Comparison of ENCODE assay signal across 1 cellular context in the genomic region with DNA sequence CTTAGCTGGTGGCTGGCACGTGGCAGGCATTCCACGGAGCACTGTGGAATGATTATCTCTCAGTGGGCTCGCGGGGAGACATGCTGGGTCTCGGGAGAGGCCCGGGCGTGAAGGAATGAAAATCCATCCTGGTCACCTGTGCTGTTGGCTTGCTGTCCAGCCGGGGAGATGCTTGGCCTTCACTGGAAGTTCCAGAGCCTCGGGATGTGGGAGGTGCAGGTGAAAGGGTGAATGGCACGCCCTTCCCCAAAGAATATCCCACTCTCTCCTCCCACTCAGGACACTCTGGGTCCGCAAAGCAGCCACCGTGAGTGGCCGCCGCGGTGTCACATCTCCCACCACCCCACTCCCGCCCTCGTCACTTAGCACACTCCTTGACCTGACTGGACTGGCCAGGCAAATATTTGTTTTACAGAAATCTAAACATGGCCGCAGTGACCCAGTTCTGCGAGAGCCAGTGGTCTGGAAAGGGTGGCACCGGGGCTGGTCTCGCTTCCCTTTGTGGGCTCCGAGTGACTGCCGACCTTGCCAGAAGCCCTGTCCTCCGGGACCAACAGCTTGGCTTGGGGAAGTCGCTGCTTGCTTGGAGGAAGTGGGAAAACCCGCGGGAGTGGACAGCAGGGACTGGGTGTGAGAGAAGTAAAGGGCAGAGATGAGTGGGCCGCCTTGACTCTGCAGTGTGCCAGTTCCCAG.
TF ChIP-seq lines count a peak whose summit lies in the region.

No MANE protein-coding gene starts in this region.

TF ChIP-seq in HepG2, 621 proteins besides CTCF, POLR2A, EP300 and RAD21 (continued from another document and continues in another):
- TF ChIP-seq, protein P1, sequence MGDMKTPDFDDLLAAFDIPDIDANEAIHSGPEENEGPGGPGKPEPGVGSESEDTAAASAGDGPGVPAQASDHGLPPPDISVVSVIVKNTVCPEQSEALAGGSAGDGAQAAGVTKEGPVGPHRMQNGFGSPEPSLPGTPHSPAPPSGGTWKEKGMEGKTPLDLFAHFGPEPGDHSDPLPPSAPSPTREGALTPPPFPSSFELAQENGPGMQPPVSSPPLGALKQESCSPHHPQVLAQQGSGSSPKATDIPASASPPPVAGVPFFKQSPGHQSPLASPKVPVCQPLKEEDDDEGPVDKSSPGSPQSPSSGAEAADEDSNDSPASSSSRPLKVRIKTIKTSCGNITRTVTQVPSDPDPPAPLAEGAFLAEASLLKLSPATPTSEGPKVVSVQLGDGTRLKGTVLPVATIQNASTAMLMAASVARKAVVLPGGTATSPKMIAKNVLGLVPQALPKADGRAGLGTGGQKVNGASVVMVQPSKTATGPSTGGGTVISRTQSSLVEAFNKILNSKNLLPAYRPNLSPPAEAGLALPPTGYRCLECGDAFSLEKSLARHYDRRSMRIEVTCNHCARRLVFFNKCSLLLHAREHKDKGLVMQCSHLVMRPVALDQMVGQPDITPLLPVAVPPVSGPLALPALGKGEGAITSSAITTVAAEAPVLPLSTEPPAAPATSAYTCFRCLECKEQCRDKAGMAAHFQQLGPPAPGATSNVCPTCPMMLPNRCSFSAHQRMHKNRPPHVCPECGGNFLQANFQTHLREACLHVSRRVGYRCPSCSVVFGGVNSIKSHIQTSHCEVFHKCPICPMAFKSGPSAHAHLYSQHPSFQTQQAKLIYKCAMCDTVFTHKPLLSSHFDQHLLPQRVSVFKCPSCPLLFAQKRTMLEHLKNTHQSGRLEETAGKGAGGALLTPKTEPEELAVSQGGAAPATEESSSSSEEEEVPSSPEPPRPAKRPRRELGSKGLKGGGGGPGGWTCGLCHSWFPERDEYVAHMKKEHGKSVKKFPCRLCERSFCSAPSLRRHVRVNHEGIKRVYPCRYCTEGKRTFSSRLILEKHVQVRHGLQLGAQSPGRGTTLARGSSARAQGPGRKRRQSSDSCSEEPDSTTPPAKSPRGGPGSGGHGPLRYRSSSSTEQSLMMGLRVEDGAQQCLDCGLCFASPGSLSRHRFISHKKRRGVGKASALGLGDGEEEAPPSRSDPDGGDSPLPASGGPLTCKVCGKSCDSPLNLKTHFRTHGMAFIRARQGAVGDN (CRISPR knock-in tag; IDR thresholded peaks at IDR 0.05) = peak; percentile 95
- TF ChIP-seq HOXD1 (CRISPR knock-in tag; IDR thresholded peaks at IDR 0.05) (0 out of 2 replicates have a peak, but pooled peaks have one; percentile 50), XRCC5 (optimal IDR thresholded peaks at IDR 0.05; ENCODE audit: low read length) (peak; percentile 63), ZNF232 (CRISPR knock-in tag; IDR thresholded peaks at IDR 0.05; ENCODE audit: borderline replicate concordance) (no peak), TOPORS (CRISPR knock-in tag; IDR thresholded peaks at IDR 0.05) (no peak), HES4 (CRISPR knock-in tag; IDR thresholded peaks at IDR 0.05; ENCODE audit: borderline replicate concordance) (0 out of 2 replicates have a peak, but pooled peaks have one; percentile 42), PHF5A (CRISPR knock-in tag; IDR thresholded peaks at IDR 0.05; ENCODE audit: low read depth, unreplicated experiment) (no peak), POLR2AphosphoS2 (IDR thresholded peaks at IDR 0.05; ENCODE audit: low read depth, low read length) (no peak), ZNF367 (CRISPR knock-in tag; IDR thresholded peaks at IDR 0.05; ENCODE audit: borderline replicate concordance) (no peak), POGZ (CRISPR knock-in tag; IDR thresholded peaks at IDR 0.05) (no peak), SKI (IDR thresholded peaks at IDR 0.05; ENCODE audit: partially characterized antibody) (peak; percentile 89), ZNF567 (CRISPR knock-in tag; IDR thresholded peaks at IDR 0.05; ENCODE audit: borderline replicate concordance) (no peak), ZNF253 (CRISPR knock-in tag; IDR thresholded peaks at IDR 0.05; ENCODE audit: borderline replicate concordance) (no peak), TAF15 (IDR thresholded peaks at IDR 0.05; ENCODE audit: low read depth, low read length, poor library complexity, severe bottlenecking) (no peak), GTF3A (CRISPR knock-in tag; conservative IDR thresholded peaks at IDR 0.05) (no peak), NFIC (IDR thresholded peaks at IDR 0.05; ENCODE audit: low read length) (no peak), CEBPG (CRISPR knock-in tag; IDR thresholded peaks at IDR 0.05) (peak; percentile 24; the same call in 1 of the 2 replicates), NFIB (CRISPR knock-in tag; IDR thresholded peaks at IDR 0.05; ENCODE audit: borderline replicate concordance) (no peak), ZNF749 (CRISPR knock-in tag; IDR thresholded peaks at IDR 0.05; ENCODE audit: borderline replicate concordance) (no peak), SP4 (CRISPR knock-in tag; IDR thresholded peaks at IDR 0.05) (no peak), MED8 (CRISPR knock-in tag; IDR thresholded peaks at IDR 0.05; ENCODE audit: insufficient replicate concordance) (no peak), PRPF4 (IDR thresholded peaks at IDR 0.05; ENCODE audit: low read depth, low read length, poor library complexity, severe bottlenecking) (no peak), ZNF850 (CRISPR knock-in tag; conservative IDR thresholded peaks at IDR 0.05) (no peak)
- TF ChIP-seq, protein P2, sequence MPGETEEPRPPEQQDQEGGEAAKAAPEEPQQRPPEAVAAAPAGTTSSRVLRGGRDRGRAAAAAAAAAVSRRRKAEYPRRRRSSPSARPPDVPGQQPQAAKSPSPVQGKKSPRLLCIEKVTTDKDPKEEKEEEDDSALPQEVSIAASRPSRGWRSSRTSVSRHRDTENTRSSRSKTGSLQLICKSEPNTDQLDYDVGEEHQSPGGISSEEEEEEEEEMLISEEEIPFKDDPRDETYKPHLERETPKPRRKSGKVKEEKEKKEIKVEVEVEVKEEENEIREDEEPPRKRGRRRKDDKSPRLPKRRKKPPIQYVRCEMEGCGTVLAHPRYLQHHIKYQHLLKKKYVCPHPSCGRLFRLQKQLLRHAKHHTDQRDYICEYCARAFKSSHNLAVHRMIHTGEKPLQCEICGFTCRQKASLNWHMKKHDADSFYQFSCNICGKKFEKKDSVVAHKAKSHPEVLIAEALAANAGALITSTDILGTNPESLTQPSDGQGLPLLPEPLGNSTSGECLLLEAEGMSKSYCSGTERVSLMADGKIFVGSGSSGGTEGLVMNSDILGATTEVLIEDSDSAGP (CRISPR knock-in tag; IDR thresholded peaks at IDR 0.05; ENCODE audit: borderline replicate concordance) = peak; percentile 20; the same call in 1 of the 2 replicates
- TF ChIP-seq, protein P3, sequence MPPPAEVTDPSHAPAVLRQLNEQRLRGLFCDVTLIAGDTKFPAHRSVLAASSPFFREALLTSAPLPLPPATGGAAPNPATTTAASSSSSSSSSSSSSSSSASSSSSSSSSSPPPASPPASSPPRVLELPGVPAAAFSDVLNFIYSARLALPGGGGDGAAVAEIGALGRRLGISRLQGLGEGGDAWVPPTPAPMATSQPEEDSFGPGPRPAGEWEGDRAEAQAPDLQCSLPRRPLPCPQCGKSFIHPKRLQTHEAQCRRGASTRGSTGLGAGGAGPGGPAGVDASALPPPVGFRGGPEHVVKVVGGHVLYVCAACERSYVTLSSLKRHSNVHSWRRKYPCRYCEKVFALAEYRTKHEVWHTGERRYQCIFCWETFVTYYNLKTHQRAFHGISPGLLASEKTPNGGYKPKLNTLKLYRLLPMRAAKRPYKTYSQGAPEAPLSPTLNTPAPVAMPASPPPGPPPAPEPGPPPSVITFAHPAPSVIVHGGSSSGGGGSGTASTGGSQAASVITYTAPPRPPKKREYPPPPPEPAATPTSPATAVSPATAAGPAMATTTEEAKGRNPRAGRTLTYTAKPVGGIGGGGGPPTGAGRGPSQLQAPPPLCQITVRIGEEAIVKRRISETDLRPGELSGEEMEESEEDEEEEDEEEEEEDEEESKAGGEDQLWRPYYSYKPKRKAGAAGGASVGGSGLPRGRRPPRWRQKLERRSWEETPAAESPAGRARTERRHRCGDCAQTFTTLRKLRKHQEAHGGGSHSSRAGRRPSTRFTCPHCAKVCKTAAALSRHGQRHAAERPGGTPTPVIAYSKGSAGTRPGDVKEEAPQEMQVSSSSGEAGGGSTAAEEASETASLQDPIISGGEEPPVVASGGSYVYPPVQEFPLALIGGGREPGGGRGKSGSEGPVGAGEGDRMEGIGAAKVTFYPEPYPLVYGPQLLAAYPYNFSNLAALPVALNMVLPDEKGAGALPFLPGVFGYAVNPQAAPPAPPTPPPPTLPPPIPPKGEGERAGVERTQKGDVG (CRISPR knock-in tag; IDR thresholded peaks at IDR 0.05; ENCODE audit: borderline replicate concordance) = 0 out of 2 replicates have a peak, but pooled peaks have one; percentile 62
- TF ChIP-seq, protein P4, sequence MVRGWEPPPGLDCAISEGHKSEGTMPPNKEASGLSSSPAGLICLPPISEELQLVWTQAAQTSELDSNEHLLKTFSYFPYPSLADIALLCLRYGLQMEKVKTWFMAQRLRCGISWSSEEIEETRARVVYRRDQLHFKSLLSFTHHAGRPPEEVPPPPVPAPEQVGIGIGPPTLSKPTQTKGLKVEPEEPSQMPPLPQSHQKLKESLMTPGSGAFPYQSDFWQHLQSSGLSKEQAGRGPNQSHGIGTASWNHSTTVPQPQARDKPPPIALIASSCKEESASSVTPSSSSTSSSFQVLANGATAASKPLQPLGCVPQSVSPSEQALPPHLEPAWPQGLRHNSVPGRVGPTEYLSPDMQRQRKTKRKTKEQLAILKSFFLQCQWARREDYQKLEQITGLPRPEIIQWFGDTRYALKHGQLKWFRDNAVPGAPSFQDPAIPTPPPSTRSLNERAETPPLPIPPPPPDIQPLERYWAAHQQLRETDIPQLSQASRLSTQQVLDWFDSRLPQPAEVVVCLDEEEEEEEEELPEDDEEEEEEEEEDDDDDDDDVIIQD (CRISPR knock-in tag; IDR thresholded peaks at IDR 0.05; ENCODE audit: low read depth) = no peak
- TF ChIP-seq, protein P5, sequence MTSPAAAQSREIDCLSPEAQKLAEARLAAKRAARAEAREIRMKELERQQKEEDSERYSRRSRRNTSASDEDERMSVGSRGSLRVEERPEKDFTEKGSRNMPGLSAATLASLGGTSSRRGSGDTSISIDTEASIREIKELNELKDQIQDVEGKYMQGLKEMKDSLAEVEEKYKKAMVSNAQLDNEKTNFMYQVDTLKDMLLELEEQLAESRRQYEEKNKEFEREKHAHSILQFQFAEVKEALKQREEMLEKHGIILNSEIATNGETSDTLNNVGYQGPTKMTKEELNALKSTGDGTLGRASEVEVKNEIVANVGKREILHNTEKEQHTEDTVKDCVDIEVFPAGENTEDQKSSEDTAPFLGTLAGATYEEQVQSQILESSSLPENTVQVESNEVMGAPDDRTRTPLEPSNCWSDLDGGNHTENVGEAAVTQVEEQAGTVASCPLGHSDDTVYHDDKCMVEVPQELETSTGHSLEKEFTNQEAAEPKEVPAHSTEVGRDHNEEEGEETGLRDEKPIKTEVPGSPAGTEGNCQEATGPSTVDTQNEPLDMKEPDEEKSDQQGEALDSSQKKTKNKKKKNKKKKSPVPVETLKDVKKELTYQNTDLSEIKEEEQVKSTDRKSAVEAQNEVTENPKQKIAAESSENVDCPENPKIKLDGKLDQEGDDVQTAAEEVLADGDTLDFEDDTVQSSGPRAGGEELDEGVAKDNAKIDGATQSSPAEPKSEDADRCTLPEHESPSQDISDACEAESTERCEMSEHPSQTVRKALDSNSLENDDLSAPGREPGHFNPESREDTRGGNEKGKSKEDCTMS (CRISPR knock-in tag; conservative IDR thresholded peaks at IDR 0.05) = no peak
- TF ChIP-seq, protein P6, sequence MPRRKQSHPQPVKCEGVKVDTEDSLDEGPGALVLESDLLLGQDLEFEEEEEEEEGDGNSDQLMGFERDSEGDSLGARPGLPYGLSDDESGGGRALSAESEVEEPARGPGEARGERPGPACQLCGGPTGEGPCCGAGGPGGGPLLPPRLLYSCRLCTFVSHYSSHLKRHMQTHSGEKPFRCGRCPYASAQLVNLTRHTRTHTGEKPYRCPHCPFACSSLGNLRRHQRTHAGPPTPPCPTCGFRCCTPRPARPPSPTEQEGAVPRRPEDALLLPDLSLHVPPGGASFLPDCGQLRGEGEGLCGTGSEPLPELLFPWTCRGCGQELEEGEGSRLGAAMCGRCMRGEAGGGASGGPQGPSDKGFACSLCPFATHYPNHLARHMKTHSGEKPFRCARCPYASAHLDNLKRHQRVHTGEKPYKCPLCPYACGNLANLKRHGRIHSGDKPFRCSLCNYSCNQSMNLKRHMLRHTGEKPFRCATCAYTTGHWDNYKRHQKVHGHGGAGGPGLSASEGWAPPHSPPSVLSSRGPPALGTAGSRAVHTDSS (CRISPR knock-in tag; conservative IDR thresholded peaks at IDR 0.05) = no peak
- TF ChIP-seq, protein P7, sequence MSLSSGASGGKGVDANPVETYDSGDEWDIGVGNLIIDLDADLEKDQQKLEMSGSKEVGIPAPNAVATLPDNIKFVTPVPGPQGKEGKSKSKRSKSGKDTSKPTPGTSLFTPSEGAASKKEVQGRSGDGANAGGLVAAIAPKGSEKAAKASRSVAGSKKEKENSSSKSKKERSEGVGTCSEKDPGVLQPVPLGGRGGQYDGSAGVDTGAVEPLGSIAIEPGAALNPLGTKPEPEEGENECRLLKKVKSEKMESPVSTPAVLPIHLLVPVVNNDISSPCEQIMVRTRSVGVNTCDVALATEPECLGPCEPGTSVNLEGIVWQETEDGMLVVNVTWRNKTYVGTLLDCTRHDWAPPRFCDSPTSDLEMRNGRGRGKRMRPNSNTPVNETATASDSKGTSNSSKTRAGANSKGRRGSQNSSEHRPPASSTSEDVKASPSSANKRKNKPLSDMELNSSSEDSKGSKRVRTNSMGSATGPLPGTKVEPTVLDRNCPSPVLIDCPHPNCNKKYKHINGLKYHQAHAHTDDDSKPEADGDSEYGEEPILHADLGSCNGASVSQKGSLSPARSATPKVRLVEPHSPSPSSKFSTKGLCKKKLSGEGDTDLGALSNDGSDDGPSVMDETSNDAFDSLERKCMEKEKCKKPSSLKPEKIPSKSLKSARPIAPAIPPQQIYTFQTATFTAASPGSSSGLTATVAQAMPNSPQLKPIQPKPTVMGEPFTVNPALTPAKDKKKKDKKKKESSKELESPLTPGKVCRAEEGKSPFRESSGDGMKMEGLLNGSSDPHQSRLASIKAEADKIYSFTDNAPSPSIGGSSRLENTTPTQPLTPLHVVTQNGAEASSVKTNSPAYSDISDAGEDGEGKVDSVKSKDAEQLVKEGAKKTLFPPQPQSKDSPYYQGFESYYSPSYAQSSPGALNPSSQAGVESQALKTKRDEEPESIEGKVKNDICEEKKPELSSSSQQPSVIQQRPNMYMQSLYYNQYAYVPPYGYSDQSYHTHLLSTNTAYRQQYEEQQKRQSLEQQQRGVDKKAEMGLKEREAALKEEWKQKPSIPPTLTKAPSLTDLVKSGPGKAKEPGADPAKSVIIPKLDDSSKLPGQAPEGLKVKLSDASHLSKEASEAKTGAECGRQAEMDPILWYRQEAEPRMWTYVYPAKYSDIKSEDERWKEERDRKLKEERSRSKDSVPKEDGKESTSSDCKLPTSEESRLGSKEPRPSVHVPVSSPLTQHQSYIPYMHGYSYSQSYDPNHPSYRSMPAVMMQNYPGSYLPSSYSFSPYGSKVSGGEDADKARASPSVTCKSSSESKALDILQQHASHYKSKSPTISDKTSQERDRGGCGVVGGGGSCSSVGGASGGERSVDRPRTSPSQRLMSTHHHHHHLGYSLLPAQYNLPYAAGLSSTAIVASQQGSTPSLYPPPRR (CRISPR knock-in tag; IDR thresholded peaks at IDR 0.05; ENCODE audit: borderline replicate concordance) = peak; percentile 73; the same call in 1 of the 2 replicates
- TF ChIP-seq, protein P8, sequence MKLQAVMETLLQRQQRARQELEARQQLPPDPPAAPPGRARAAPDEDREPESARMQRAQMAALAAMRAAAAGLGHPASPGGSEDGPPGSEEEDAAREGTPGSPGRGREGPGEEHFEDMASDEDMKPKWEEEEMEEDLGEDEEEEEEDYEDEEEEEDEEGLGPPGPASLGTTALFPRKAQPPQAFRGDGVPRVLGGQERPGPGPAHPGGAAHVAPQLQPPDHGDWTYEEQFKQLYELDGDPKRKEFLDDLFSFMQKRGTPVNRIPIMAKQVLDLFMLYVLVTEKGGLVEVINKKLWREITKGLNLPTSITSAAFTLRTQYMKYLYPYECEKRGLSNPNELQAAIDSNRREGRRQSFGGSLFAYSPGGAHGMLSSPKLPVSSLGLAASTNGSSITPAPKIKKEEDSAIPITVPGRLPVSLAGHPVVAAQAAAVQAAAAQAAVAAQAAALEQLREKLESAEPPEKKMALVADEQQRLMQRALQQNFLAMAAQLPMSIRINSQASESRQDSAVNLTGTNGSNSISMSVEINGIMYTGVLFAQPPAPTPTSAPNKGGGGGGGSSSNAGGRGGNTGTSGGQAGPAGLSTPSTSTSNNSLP (IDR thresholded peaks at IDR 0.05; ENCODE audit: low read depth, low read length) = no peak
